9 cellular contexts compared by ENCODE assay signal in genomic region chr12:77724367-77724957, GRCh38.
DNase-seq lines count a peak whose midpoint lies in the region; ATAC-seq, FAIRE-seq and TF ChIP-seq lines count a peak whose summit lies in the region.
"Had no signal": no experiment of that assay in that cellular context is flagged by ENCODE, and none has a peak within 500 bp of the region (broad histone marks: within the 10 kb centered on the region; RNA-seq: fewer than 3 reads in every experiment).

No MANE protein-coding gene starts in this region.

- ATAC-seq in Right ventricle myocardium superior (ENCODE audit: poor library complexity) (peak; percentile 84), thoracic aorta (ENCODE audit: insufficient number of reproducible peaks, low FRiP score, low read depth) (no peak), GM21717 (IDR thresholded peaks at IDR 0.05; ENCODE audit: unreplicated experiment) (no peak)

- no peaks in the 10 kb centered on the region for H3K27me3 ChIP-seq in thoracic aorta (replicated peaks; ENCODE audit: insufficient read depth)

- intact Hi-C loops in Right ventricle myocardium superior (cut with DNase I), result loop anchor here (5.0 kb wide), 1 partner anchor 203 kb away; no protein-coding TSS in a partner anchor

- TF ChIP-seq CTCF in thoracic aorta (IDR thresholded peaks at IDR 0.05), result peak; percentile 31

- H3K9me3 ChIP-seq in thoracic aorta, result no peaks in the 10 kb centered on the region

- no peak overlapping the region for H3K4me3 ChIP-seq in thoracic aorta

- DNase-seq in AG08396 (ENCODE audit: low spot score), result peak; percentile 3
- DNase-seq in GM19239 (ENCODE audit: insufficient read length, low spot score), result no peak
- peak; percentile 57 for DNase-seq in NAMALWA (ENCODE audit: low spot score)
- peak; percentile 17 for DNase-seq in SK-N-DZ (ENCODE audit: low spot score)
- no peak for DNase-seq in Right ventricle myocardium superior
- DNase-seq in thoracic aorta (ENCODE audit: low spot score), result no peak
- DNase-seq in stimulated activated CD4-positive, alpha-beta T cell treated with anti-CD3 and anti-CD28 coated beads, Interleukin-2, amount 100 ng/mL, for 24 hours, result no peak

- FAIRE-seq in GM19239 (lab: Jason Lieb, UNC), result peak; percentile 75
- FAIRE-seq: GM18507 had no signal

- H3K4me1 ChIP-seq in thoracic aorta (ENCODE audit: control insufficient read depth in 1 of 2, low read depth in 2 of 2), result no peaks in the 10 kb centered on the region

- no peaks in the 10 kb centered on the region for H3K36me3 ChIP-seq in thoracic aorta

- no peak overlapping the region for H3K27ac ChIP-seq in thoracic aorta

Comparison
In these comparisons a context has a peak if more than half of its experiments do, and no peak if none do; other contexts are left out.
1. DNase-seq: peak in AG08396 (single experiment), NAMALWA (single experiment) and SK-N-DZ (single experiment); none in GM19239 (single experiment), Right ventricle myocardium superior (single experiment), thoracic aorta (single experiment) and stimulated activated CD4-positive, alpha-beta T cell treated with anti-CD3 and anti-CD28 coated beads, Interleukin-2, amount 100 ng/mL, for 24 hours (0 of 2).